ENCODE assay signal across 43 cellular contexts in the genomic region with DNA sequence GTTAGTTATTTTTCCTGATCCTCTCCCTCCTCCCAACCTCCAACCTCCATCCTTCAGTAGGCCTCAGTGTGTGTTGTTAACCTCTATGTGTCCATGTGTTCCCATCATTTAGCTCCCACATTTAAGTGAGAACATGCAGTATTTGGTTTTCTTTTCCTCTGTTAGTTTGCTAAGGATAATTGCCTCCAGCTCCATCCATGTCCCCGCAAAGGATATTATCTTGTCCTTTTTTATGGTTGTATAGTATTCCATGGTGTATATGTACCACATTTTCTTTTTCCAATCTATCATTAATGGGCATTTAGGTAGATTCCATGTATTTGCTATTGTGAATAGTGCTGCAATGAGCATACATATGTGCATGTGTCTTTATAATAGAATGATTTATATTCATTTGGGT. TPM values are rescaled to one million over a fixed set of nuclear protein-coding genes. Genes with fewer than 3 reads are reported as not detected.
"Had no signal": no experiment of that assay in that cellular context is flagged by ENCODE, and none has a peak within 500 bp of the region (broad histone marks: within the 10 kb centered on the region; RNA-seq: fewer than 3 reads in every experiment).

No MANE protein-coding gene starts in this region.

- H3K9me3 Mint-ChIP-seq: activated naive CD4-positive, alpha-beta T cell treated with anti-CD3 and anti-CD28 coated beads for 36 hours; activated naive CD4-positive, alpha-beta T cell treated with anti-CD3 and anti-CD28 coated beads, Interleukin-2, amount 10 ng/mL, durations not matched to agents 7 days and 5 days; activated naive CD4-positive, alpha-beta T cell treated with anti-CD3 and anti-CD28 coated beads, Interleukin-2, amount 50 U/mL, for 24 hours; activated naive CD4-positive, alpha-beta T cell treated with anti-CD3 and anti-CD28 coated beads, Interleukin-2, amount 50 U/mL, for 72 hours; activated naive CD8-positive, alpha-beta T cell treated with anti-CD3 and anti-CD28 coated beads for 36 hours; activated naive CD8-positive, alpha-beta T cell treated with anti-CD3 and anti-CD28 coated beads, Interleukin-2, amount 10 ng/mL, durations not matched to agents 7 days and 5 days; activated naive CD8-positive, alpha-beta T cell treated with anti-CD3 and anti-CD28 coated beads, Interleukin-2, amount 50 U/mL, for 24 hours; activated T-cell treated with anti-CD3 and anti-CD28 coated beads, Interleukin-2, amount 50 U/mL, for 24 hours; activated T-cell treated with anti-CD3 and anti-CD28 coated beads, Interleukin-2, amount 50 U/mL, for 4 hours; activated T-cell treated with anti-CD3 and anti-CD28 coated beads, Interleukin-2, amount 50 U/mL, for 72 hours; activated T-helper 1 cell treated with anti-CD3 and anti-CD28 coated beads, Interleukin-12 subunit alpha, Interleukin-12 subunit beta, Interleukin-2, Interleukin-4 antibody, amounts not matched to agents 30 ng/mL and 10 ng/mL and 1 ng/mL, durations not matched to agents 14 hours and 24 hours and 36 hours; activated T-helper 17 cell treated with anti-CD3 and anti-CD28 coated beads, Interleukin-2, amount 50 U/mL, for 72 hours; activated T-helper 2 cell treated with anti-CD3 and anti-CD28 coated beads, Interferon-gamma antibody, Interleukin-2, Interleukin-4, amounts not matched to agents 10 μg/mL and 5 μg/mL and 100 μg/mL, durations not matched to agents 14 hours and 24 hours and 36 hours; central memory CD8-positive, alpha-beta T cell had no signal

- H3K36me3 Mint-ChIP-seq: activated naive CD4-positive, alpha-beta T cell treated with anti-CD3 and anti-CD28 coated beads, Interleukin-2, amount 10 ng/mL, durations not matched to agents 7 days and 5 days; activated naive CD4-positive, alpha-beta T cell treated with anti-CD3 and anti-CD28 coated beads, Interleukin-2, amount 50 U/mL, for 24 hours; activated naive CD4-positive, alpha-beta T cell treated with anti-CD3 and anti-CD28 coated beads, Interleukin-2, amount 50 U/mL, for 72 hours; activated naive CD8-positive, alpha-beta T cell; activated naive CD8-positive, alpha-beta T cell treated with anti-CD3 and anti-CD28 coated beads for 36 hours; activated naive CD8-positive, alpha-beta T cell treated with anti-CD3 and anti-CD28 coated beads, Interleukin-2, amount 10 ng/mL, durations not matched to agents 7 days and 5 days; brain had no signal

- H3K36me3 ChIP-seq: adrenal gland, ascending aorta, brain microvascular endothelial cell, breast epithelium, cardiac muscle cell had no signal

- H3K4me3 Mint-ChIP-seq: activated naive CD4-positive, alpha-beta T cell treated with anti-CD3 and anti-CD28 coated beads for 36 hours; activated naive CD4-positive, alpha-beta T cell treated with anti-CD3 and anti-CD28 coated beads, Interleukin-2, amount 10 ng/mL, durations not matched to agents 7 days and 5 days; activated naive CD4-positive, alpha-beta T cell treated with anti-CD3 and anti-CD28 coated beads, Interleukin-2, amount 50 U/mL, for 24 hours; activated naive CD8-positive, alpha-beta T cell; activated naive CD8-positive, alpha-beta T cell treated with anti-CD3 and anti-CD28 coated beads for 36 hours; activated naive CD8-positive, alpha-beta T cell treated with anti-CD3 and anti-CD28 coated beads, Interleukin-2, amount 10 ng/mL, durations not matched to agents 7 days and 5 days; activated naive CD8-positive, alpha-beta T cell treated with anti-CD3 and anti-CD28 coated beads, Interleukin-2, amount 50 U/mL, for 24 hours; activated T-cell treated with anti-CD3 and anti-CD28 coated beads, Interleukin-2, amount 50 U/mL, for 24 hours; activated T-cell treated with anti-CD3 and anti-CD28 coated beads, Interleukin-2, amount 50 U/mL, for 4 hours; activated T-cell treated with anti-CD3 and anti-CD28 coated beads, Interleukin-2, amount 50 U/mL, for 72 hours; activated T-helper 1 cell treated with anti-CD3 and anti-CD28 coated beads, Interleukin-12 subunit alpha, Interleukin-12 subunit beta, Interleukin-2, Interleukin-4 antibody, amounts not matched to agents 30 ng/mL and 10 ng/mL and 1 ng/mL, durations not matched to agents 14 hours and 24 hours and 36 hours; activated T-helper 17 cell treated with anti-CD3 and anti-CD28 coated beads, Interleukin-2, amount 50 U/mL, for 72 hours; brain; central memory CD8-positive, alpha-beta T cell had no signal

- H3K27me3 ChIP-seq: adrenal gland, ascending aorta, body of pancreas, brain microvascular endothelial cell, cardiac muscle cell had no signal

- H3K27me3 Mint-ChIP-seq: activated naive CD4-positive, alpha-beta T cell treated with anti-CD3 and anti-CD28 coated beads, Interleukin-2, amount 10 ng/mL, durations not matched to agents 7 days and 5 days; activated naive CD4-positive, alpha-beta T cell treated with anti-CD3 and anti-CD28 coated beads, Interleukin-2, amount 50 U/mL, for 24 hours; activated naive CD8-positive, alpha-beta T cell; activated naive CD8-positive, alpha-beta T cell treated with anti-CD3 and anti-CD28 coated beads for 36 hours; activated naive CD8-positive, alpha-beta T cell treated with anti-CD3 and anti-CD28 coated beads, Interleukin-2, amount 10 ng/mL, durations not matched to agents 7 days and 5 days; activated naive CD8-positive, alpha-beta T cell treated with anti-CD3 and anti-CD28 coated beads, Interleukin-2, amount 50 U/mL, for 24 hours; activated T-helper 17 cell treated with anti-CD3 and anti-CD28 coated beads, Interleukin-2, amount 50 U/mL, for 72 hours; central memory CD8-positive, alpha-beta T cell had no signal

- H3K4me1 Mint-ChIP-seq: activated naive CD4-positive, alpha-beta T cell treated with anti-CD3 and anti-CD28 coated beads, Interleukin-2, amount 10 ng/mL, durations not matched to agents 7 days and 5 days; activated naive CD4-positive, alpha-beta T cell treated with anti-CD3 and anti-CD28 coated beads, Interleukin-2, amount 50 U/mL, for 24 hours; activated naive CD8-positive, alpha-beta T cell treated with anti-CD3 and anti-CD28 coated beads for 36 hours; activated naive CD8-positive, alpha-beta T cell treated with anti-CD3 and anti-CD28 coated beads, Interleukin-2, amount 10 ng/mL, durations not matched to agents 7 days and 5 days; activated naive CD8-positive, alpha-beta T cell treated with anti-CD3 and anti-CD28 coated beads, Interleukin-2, amount 50 U/mL, for 24 hours; activated T-helper 17 cell treated with anti-CD3 and anti-CD28 coated beads, Interleukin-2, amount 50 U/mL, for 72 hours; brain; central memory CD8-positive, alpha-beta T cell had no signal

- H3K9me3 ChIP-seq: adrenal gland, ascending aorta, body of pancreas, breast epithelium had no signal

- DNase-seq: activated effector memory CD4-positive, alpha-beta T cell treated with anti-CD3 and anti-CD28 coated beads, Interleukin-2, amount 50 U/mL, for 16 hours; activated effector memory CD4-positive, alpha-beta T cell treated with Interleukin-2 at 50 U/mL for 16 hours; activated gamma-delta T cell; activated gamma-delta T cell treated with Interleukin-2 at 50 U/mL for 16 hours; activated naive CD4-positive, alpha-beta T cell; activated naive CD4-positive, alpha-beta T cell treated with anti-CD3 and anti-CD28 coated beads for 36 hours; activated naive CD4-positive, alpha-beta T cell treated with anti-CD3 and anti-CD28 coated beads, Interleukin-2, amount 10 ng/mL, durations not matched to agents 7 days and 5 days; activated naive CD4-positive, alpha-beta T cell treated with anti-CD3 and anti-CD28 coated beads, Interleukin-2, amount 50 U/mL, for 16 hours; activated naive CD4-positive, alpha-beta T cell treated with Interleukin-2 at 50 U/mL for 16 hours; activated naive CD8-positive, alpha-beta T cell treated with anti-CD3 and anti-CD28 coated beads for 36 hours; activated naive CD8-positive, alpha-beta T cell treated with anti-CD3 and anti-CD28 coated beads, Interleukin-2, amount 10 ng/mL, durations not matched to agents 7 days and 5 days; activated naive CD8-positive, alpha-beta T cell treated with anti-CD3 and anti-CD28 coated beads, Interleukin-2, amount 50 U/mL, for 24 hours; activated T-cell treated with anti-CD3 and anti-CD28 coated beads, Interleukin-2, amount 50 U/mL, for 1 hour; activated T-cell treated with anti-CD3 and anti-CD28 coated beads, Interleukin-2, amount 50 U/mL, for 24 hours; activated T-cell treated with anti-CD3 and anti-CD28 coated beads, Interleukin-2, amount 50 U/mL, for 4 hours; activated T-cell treated with anti-CD3 and anti-CD28 coated beads, Interleukin-2, amount 50 U/mL, for 48 hours; activated T-cell treated with anti-CD3 and anti-CD28 coated beads, Interleukin-2, amount 50 U/mL, for 72 hours; adrenal gland; amniotic stem cell; amygdala; anterior cingulate cortex; aorta; body of pancreas; brain microvascular endothelial cell; caudate nucleus; central memory CD4-positive, alpha-beta T cell; cerebellar nuclear complex had no signal

- H3K4me3 ChIP-seq: adrenal gland, ascending aorta, body of pancreas, breast epithelium, cardiac muscle cell had no signal

- ATAC-seq: activated naive CD4-positive, alpha-beta T cell treated with anti-CD3 and anti-CD28 coated beads, Interleukin-2, amount 50 U/mL, for 72 hours; activated naive CD8-positive, alpha-beta T cell treated with anti-CD3 and anti-CD28 coated beads, Interleukin-2, amount 50 U/mL, for 24 hours; activated T-cell treated with anti-CD3 and anti-CD28 coated beads, Interleukin-2, amount 50 U/mL, for 4 hours; activated T-cell treated with anti-CD3 and anti-CD28 coated beads, Interleukin-2, amount 50 U/mL, for 72 hours; activated T-helper 17 cell treated with anti-CD3 and anti-CD28 coated beads, Interleukin-2, amount 50 U/mL, for 72 hours; body of pancreas had no signal

- H3K27ac Mint-ChIP-seq: activated naive CD4-positive, alpha-beta T cell treated with anti-CD3 and anti-CD28 coated beads for 36 hours; activated naive CD4-positive, alpha-beta T cell treated with anti-CD3 and anti-CD28 coated beads, Interleukin-2, amount 10 ng/mL, durations not matched to agents 7 days and 5 days; activated naive CD4-positive, alpha-beta T cell treated with anti-CD3 and anti-CD28 coated beads, Interleukin-2, amount 50 U/mL, for 24 hours; activated naive CD4-positive, alpha-beta T cell treated with anti-CD3 and anti-CD28 coated beads, Interleukin-2, amount 50 U/mL, for 72 hours; activated naive CD8-positive, alpha-beta T cell; activated naive CD8-positive, alpha-beta T cell treated with anti-CD3 and anti-CD28 coated beads for 36 hours; activated naive CD8-positive, alpha-beta T cell treated with anti-CD3 and anti-CD28 coated beads, Interleukin-2, amount 10 ng/mL, durations not matched to agents 7 days and 5 days; activated naive CD8-positive, alpha-beta T cell treated with anti-CD3 and anti-CD28 coated beads, Interleukin-2, amount 50 U/mL, for 24 hours; activated T-cell treated with anti-CD3 and anti-CD28 coated beads, Interleukin-2, amount 50 U/mL, for 24 hours; activated T-cell treated with anti-CD3 and anti-CD28 coated beads, Interleukin-2, amount 50 U/mL, for 72 hours; activated T-helper 1 cell treated with anti-CD3 and anti-CD28 coated beads, Interleukin-12 subunit alpha, Interleukin-12 subunit beta, Interleukin-2, Interleukin-4 antibody, amounts not matched to agents 30 ng/mL and 10 ng/mL and 1 ng/mL, durations not matched to agents 14 hours and 24 hours and 36 hours; activated T-helper 17 cell treated with anti-CD3 and anti-CD28 coated beads, Interleukin-2, amount 50 U/mL, for 72 hours; activated T-helper 2 cell treated with anti-CD3 and anti-CD28 coated beads, Interferon-gamma antibody, Interleukin-2, Interleukin-4, amounts not matched to agents 10 μg/mL and 5 μg/mL and 100 μg/mL, durations not matched to agents 14 hours and 24 hours and 36 hours; brain had no signal

- FAIRE-seq: bronchial epithelial cell had no signal

- H3K27ac ChIP-seq: adrenal gland, ascending aorta, body of pancreas, brain microvascular endothelial cell, breast epithelium, cardiac muscle cell had no signal

- H3K4me1 ChIP-seq: adrenal gland, ascending aorta, body of pancreas, breast epithelium had no signal

RNA-seq across cellular contexts. Expression of a gene that starts 54.5 kb away (rescaled TPM):
- total RNA-seq: activated naive CD4-positive, alpha-beta T cell treated with anti-CD3 and anti-CD28 coated beads for 36 hours; activated naive CD4-positive, alpha-beta T cell treated with anti-CD3 and anti-CD28 coated beads, Interleukin-2, amount 50 U/mL, for 72 hours; activated naive CD8-positive, alpha-beta T cell treated with anti-CD3 and anti-CD28 coated beads for 36 hours; activated naive CD8-positive, alpha-beta T cell treated with anti-CD3 and anti-CD28 coated beads, Interleukin-2, amount 10 ng/mL, durations not matched to agents 7 days and 5 days; activated T-cell treated with anti-CD3 and anti-CD28 coated beads, Interleukin-2, amount 50 U/mL, for 4 hours; activated T-cell treated with anti-CD3 and anti-CD28 coated beads, Interleukin-2, amount 50 U/mL, for 72 hours; activated T-helper 1 cell treated with anti-CD3 and anti-CD28 coated beads, Interleukin-12 subunit alpha, Interleukin-12 subunit beta, Interleukin-2, Interleukin-4 antibody, amounts not matched to agents 30 ng/mL and 10 ng/mL and 1 ng/mL, durations not matched to agents 14 hours and 24 hours and 36 hours; activated T-helper 17 cell treated with anti-CD3 and anti-CD28 coated beads, Interleukin-2, amount 50 U/mL, for 72 hours; activated T-helper 2 cell treated with anti-CD3 and anti-CD28 coated beads, Interferon-gamma antibody, Interleukin-2, Interleukin-4, amounts not matched to agents 10 μg/mL and 5 μg/mL and 100 μg/mL, durations not matched to agents 14 hours and 24 hours and 36 hours; adrenal gland; aorta; ascending aorta; body of pancreas; breast epithelium; bronchial epithelial cell; cardiac muscle cell; cardiac septum; cerebellum; chondrocyte had no signal
- polyA plus RNA-seq: adipose tissue, adrenal gland, aorta, cardiac muscle cell had no signal
